1 cellular context compared by ENCODE assay signal in genomic region chr12:29317556-29318363, GRCh38.
TF ChIP-seq lines count a peak whose summit lies in the region.

No MANE protein-coding gene starts in this region.

TF ChIP-seq in HepG2, 621 proteins besides CTCF, POLR2A, EP300 and RAD21 (continued from another document):
- TF ChIP-seq TAF15 (IDR thresholded peaks at IDR 0.05; ENCODE audit: low read depth, low read length, poor library complexity, severe bottlenecking) (no peak), TFDP2 (CRISPR knock-in tag; IDR thresholded peaks at IDR 0.05) (no peak), MIXL1 (CRISPR knock-in tag; IDR thresholded peaks at IDR 0.05) (peak; percentile 26; the same call in 1 of the 2 replicates), ZNF34 (CRISPR knock-in tag; IDR thresholded peaks at IDR 0.05; ENCODE audit: borderline replicate concordance) (no peak), NR3C1 (CRISPR knock-in tag; IDR thresholded peaks at IDR 0.05) (no peak), GMEB2 (CRISPR knock-in tag; IDR thresholded peaks at IDR 0.05; ENCODE audit: low read depth) (no peak), MATR3 (CRISPR knock-in tag; IDR thresholded peaks at IDR 0.05) (no peak), ELK4 (CRISPR knock-in tag; IDR thresholded peaks at IDR 0.05; ENCODE audit: borderline replicate concordance) (no peak), ZBTB2 (CRISPR knock-in tag; IDR thresholded peaks at IDR 0.05; ENCODE audit: low read depth) (no peak), FOXP4 (CRISPR knock-in tag; IDR thresholded peaks at IDR 0.05) (no peak), SAFB2 (CRISPR knock-in tag; IDR thresholded peaks at IDR 0.05; ENCODE audit: borderline replicate concordance, low read depth) (no peak), ZNF768 (CRISPR knock-in tag; IDR thresholded peaks at IDR 0.05) (no peak), HNF1A (IDR thresholded peaks at IDR 0.05; ENCODE audit: low read depth) (no peak), HNF1A (CRISPR knock-in tag; IDR thresholded peaks at IDR 0.05; ENCODE audit: borderline replicate concordance) (no peak), FOXP1 (IDR thresholded peaks at IDR 0.05) (no peak), FOXP1 (CRISPR knock-in tag; IDR thresholded peaks at IDR 0.05) (no peak), HNRNPK (IDR thresholded peaks at IDR 0.05; ENCODE audit: low read depth, low read length, poor library complexity, severe bottlenecking) (no peak), STAG1 (CRISPR knock-in tag; IDR thresholded peaks at IDR 0.05) (peak; percentile 80), ZNF850 (CRISPR knock-in tag; conservative IDR thresholded peaks at IDR 0.05) (no peak)
